In genomic region chr14:56299306-56299984, GRCh38 we compare ENCODE assay signal across 16 cellular contexts.
"Had no signal": no experiment of that assay in that cellular context is flagged by ENCODE, and none has a peak within 500 bp of the region (broad histone marks: within the 10 kb centered on the region; RNA-seq: fewer than 3 reads in every experiment).

No MANE protein-coding gene starts in this region.

- H3K4me1 ChIP-seq: esophagus muscularis mucosa had no signal

- DNase-seq: activated CD4-positive, alpha-beta memory T cell treated with anti-CD3 and anti-CD28 coated beads for 36 hours; activated CD4-positive, alpha-beta T cell treated with anti-CD3 and anti-CD28 coated beads for 1 hour; activated CD8-positive, alpha-beta memory T cell treated with anti-CD3 and anti-CD28 coated beads, Interleukin-2, amount 10 ng/mL, durations not matched to agents 7 days and 5 days; activated naive CD4-positive, alpha-beta T cell treated with anti-CD3 and anti-CD28 coated beads, Interleukin-2, amount 50 U/mL, for 16 hours; activated T-cell treated with anti-CD3 and anti-CD28 coated beads, Interleukin-2, amount 50 U/mL, for 1 hour; immature natural killer cell; mammary epithelial cell; naive thymus-derived CD8-positive, alpha-beta T cell; stimulated activated CD4-positive, alpha-beta T cell treated with anti-CD3 and anti-CD28 coated beads, Interleukin-15, amount 100 ng/mL, for 24 hours; stimulated activated CD4-positive, alpha-beta T cell treated with anti-CD3 and anti-CD28 coated beads, Interleukin-4, amount 100 ng/mL, for 1 hour; stimulated activated naive B cell treated with anti-CD40 and anti-IgM and Interleukin-4, amounts not matched to agents 10 μg/mL and 1 μg/mL and 100 μg/mL, for 72 hours; thyroid gland had no signal

- H3K9me3 ChIP-seq: esophagus muscularis mucosa, thyroid gland, vagina had no signal

- H3K27me3 ChIP-seq: cardiac muscle cell, esophagus muscularis mucosa, thyroid gland, vagina had no signal

- H3K36me3 ChIP-seq: cardiac muscle cell, thyroid gland, vagina had no signal

- H3K4me3 ChIP-seq: cardiac muscle cell, esophagus muscularis mucosa, thyroid gland, vagina had no signal

- ATAC-seq: activated CD8-positive, alpha-beta memory T cell treated with anti-CD3 and anti-CD28 coated beads, Interleukin-2, amount 10 ng/mL, durations not matched to agents 7 days and 5 days; left lobe of liver; naive thymus-derived CD8-positive, alpha-beta T cell; stimulated activated naive B cell treated with anti-CD40 and anti-IgM and Interleukin-4, amounts not matched to agents 10 μg/mL and 1 μg/mL and 100 μg/mL, for 72 hours had no signal

- H3K27ac ChIP-seq: cardiac muscle cell, esophagus muscularis mucosa, thyroid gland, vagina had no signal
